27 cellular contexts compared by ENCODE assay signal in genomic region chr4:82921795-82922194, GRCh38.
"Had no signal": no experiment of that assay in that cellular context is flagged by ENCODE, and none has a peak within 500 bp of the region (broad histone marks: within the 10 kb centered on the region; RNA-seq: fewer than 3 reads in every experiment).

No MANE protein-coding gene starts in this region.

- H3K27ac ChIP-seq: adrenal gland, body of pancreas, breast epithelium, PC-9, WERI-Rb-1 had no signal

- H3K4me3 ChIP-seq: adrenal gland, body of pancreas, breast epithelium, PC-9 had no signal

- H3K9me3 Mint-ChIP-seq: activated CD4-positive, alpha-beta memory T cell treated with anti-CD3 and anti-CD28 coated beads for 36 hours; activated CD4-positive, alpha-beta T cell treated with anti-CD3 and anti-CD28 coated beads, Interleukin-2, amount 10 ng/mL, durations not matched to agents 7 days and 5 days; activated naive CD4-positive, alpha-beta T cell treated with anti-CD3 and anti-CD28 coated beads for 36 hours; activated naive CD4-positive, alpha-beta T cell treated with anti-CD3 and anti-CD28 coated beads, Interleukin-2, amount 50 U/mL, for 72 hours; activated T-cell treated with anti-CD3 and anti-CD28 coated beads, Interleukin-2, amount 50 U/mL, for 4 hours; activated T-helper 1 cell treated with anti-CD3 and anti-CD28 coated beads, Interleukin-12 subunit alpha, Interleukin-12 subunit beta, Interleukin-2, Interleukin-4 antibody, amounts not matched to agents 30 ng/mL and 10 ng/mL and 1 ng/mL, durations not matched to agents 14 hours and 24 hours and 36 hours; T-helper 1 cell treated with Interleukin-12 subunit alpha and Interleukin-12 subunit beta and Interleukin-4 antibody, amounts not matched to agents 30 μg/mL and 1 μg/mL, for 36 hours; T-helper 2 cell treated with Interferon-gamma antibody and Interleukin-4, amounts not matched to agents 5 μg/mL and 100 μg/mL, for 36 hours had no signal

- H3K36me3 Mint-ChIP-seq: activated naive CD4-positive, alpha-beta T cell treated with anti-CD3 and anti-CD28 coated beads, Interleukin-2, amount 50 U/mL, for 72 hours had no signal

- H3K27me3 Mint-ChIP-seq: activated CD4-positive, alpha-beta memory T cell treated with anti-CD3 and anti-CD28 coated beads for 36 hours; activated CD4-positive, alpha-beta T cell treated with anti-CD3 and anti-CD28 coated beads, Interleukin-2, amount 10 ng/mL, durations not matched to agents 7 days and 5 days had no signal

- H3K4me1 ChIP-seq: adrenal gland, body of pancreas, breast epithelium had no signal

- H3K4me3 Mint-ChIP-seq: activated CD4-positive, alpha-beta memory T cell treated with anti-CD3 and anti-CD28 coated beads for 36 hours; activated CD4-positive, alpha-beta T cell treated with anti-CD3 and anti-CD28 coated beads, Interleukin-2, amount 10 ng/mL, durations not matched to agents 7 days and 5 days; activated naive CD4-positive, alpha-beta T cell treated with anti-CD3 and anti-CD28 coated beads for 36 hours; activated T-cell treated with anti-CD3 and anti-CD28 coated beads, Interleukin-2, amount 50 U/mL, for 4 hours; activated T-helper 1 cell treated with anti-CD3 and anti-CD28 coated beads, Interleukin-12 subunit alpha, Interleukin-12 subunit beta, Interleukin-2, Interleukin-4 antibody, amounts not matched to agents 30 ng/mL and 10 ng/mL and 1 ng/mL, durations not matched to agents 14 hours and 24 hours and 36 hours; T-helper 1 cell treated with Interleukin-12 subunit alpha and Interleukin-12 subunit beta and Interleukin-4 antibody, amounts not matched to agents 30 μg/mL and 1 μg/mL, for 36 hours; T-helper 2 cell treated with Interferon-gamma antibody and Interleukin-4, amounts not matched to agents 5 μg/mL and 100 μg/mL, for 36 hours had no signal

- ATAC-seq: activated naive CD4-positive, alpha-beta T cell treated with anti-CD3 and anti-CD28 coated beads, Interleukin-2, amount 50 U/mL, for 72 hours; activated T-cell treated with anti-CD3 and anti-CD28 coated beads, Interleukin-2, amount 50 U/mL, for 4 hours; body of pancreas had no signal

- DNase-seq: activated CD4-positive, alpha-beta memory T cell treated with anti-CD3 and anti-CD28 coated beads for 36 hours; activated CD4-positive, alpha-beta T cell treated with anti-CD3 and anti-CD28 coated beads, Interleukin-2, amount 10 ng/mL, durations not matched to agents 7 days and 5 days; activated CD8-positive, alpha-beta memory T cell treated with anti-CD3 and anti-CD28 coated beads, Interleukin-2, amount 50 U/mL, for 4 hours; activated gamma-delta T cell treated with Interleukin-2 at 50 U/mL for 16 hours; activated naive CD4-positive, alpha-beta T cell treated with anti-CD3 and anti-CD28 coated beads for 36 hours; activated T-cell treated with anti-CD3 and anti-CD28 coated beads for 4 hours; activated T-cell treated with anti-CD3 and anti-CD28 coated beads, Interleukin-2, amount 50 U/mL, for 4 hours; adrenal gland; body of pancreas; NCI-H1048; NCI-H1105 treated with DMSO at 0.1 percent for 48 hours; NCI-H1436; NCI-H1694; NCI-H1930; NCI-H2081 treated with DMSO at 0.1 percent for 48 hours; NCI-H345; NCI-H526; NCI-H748 treated with DMSO at 0.1 percent for 48 hours; NK-92 treated with Interleukin-12 subunit alpha and Interleukin-12 subunit beta, amount 100 ng/mL, for 24 hours; PC-9; Right ventricle myocardium superior; WERI-Rb-1 had no signal

- H3K4me1 Mint-ChIP-seq: activated CD4-positive, alpha-beta T cell treated with anti-CD3 and anti-CD28 coated beads, Interleukin-2, amount 10 ng/mL, durations not matched to agents 7 days and 5 days had no signal

- H3K27me3 ChIP-seq: adrenal gland, body of pancreas, breast epithelium had no signal

- H3K36me3 ChIP-seq: adrenal gland had no signal

- H3K27ac Mint-ChIP-seq: activated CD4-positive, alpha-beta memory T cell treated with anti-CD3 and anti-CD28 coated beads for 36 hours; activated CD4-positive, alpha-beta T cell treated with anti-CD3 and anti-CD28 coated beads, Interleukin-2, amount 10 ng/mL, durations not matched to agents 7 days and 5 days; activated naive CD4-positive, alpha-beta T cell treated with anti-CD3 and anti-CD28 coated beads for 36 hours; activated naive CD4-positive, alpha-beta T cell treated with anti-CD3 and anti-CD28 coated beads, Interleukin-2, amount 50 U/mL, for 72 hours; activated T-helper 1 cell treated with anti-CD3 and anti-CD28 coated beads, Interleukin-12 subunit alpha, Interleukin-12 subunit beta, Interleukin-2, Interleukin-4 antibody, amounts not matched to agents 30 ng/mL and 10 ng/mL and 1 ng/mL, durations not matched to agents 14 hours and 24 hours and 36 hours; T-helper 1 cell treated with Interleukin-12 subunit alpha and Interleukin-12 subunit beta and Interleukin-4 antibody, amounts not matched to agents 30 μg/mL and 1 μg/mL, for 36 hours; T-helper 2 cell treated with Interferon-gamma antibody and Interleukin-4, amounts not matched to agents 5 μg/mL and 100 μg/mL, for 36 hours had no signal

- H2AFZ ChIP-seq: PC-9 had no signal

- H3K4me2 ChIP-seq: PC-9 had no signal

- H3K9me3 ChIP-seq: adrenal gland, body of pancreas, breast epithelium had no signal
